In genomic region chr11:44556735-44557409, GRCh38 we compare ENCODE assay signal across 8 cellular contexts. TPM values are rescaled to one million over a fixed set of nuclear protein-coding genes. Genes with fewer than 3 reads are reported as not detected.
DNase-seq lines count a peak whose midpoint lies in the region; ATAC-seq and TF ChIP-seq lines count a peak whose summit lies in the region.

No MANE protein-coding gene starts in this region.

- BruUV-seq in OCI-LY7 (replicated peaks; lab: Mats Ljungman, UMichigan), result no TSS peak

- no peaks in the 10 kb centered on the region for H4K20me1 ChIP-seq in OCI-LY7 (ENCODE audit: insufficient read depth, low read length)
- H4K20me1 ChIP-seq in osteoblast (ENCODE audit: insufficient read depth, low read length), result no peaks in the 10 kb centered on the region

- POLR2A ChIA-PET in OCI-LY7 (lab: Charles Lee), result interaction anchor here (0.7 to 1.2 kb wide), 5 partner anchors 56 to 1374 kb away, joined by 3 to 4 read pairs (median 3); no protein-coding TSS in a partner anchor

- H3K27ac ChIP-seq in OCI-LY7 (ENCODE audit: low read depth, low read length, poor library complexity, severe bottlenecking) (peak overlapping the region; percentile 44), osteoblast (ENCODE audit: low read depth, low read length) (no peak overlapping the region)

- TF ChIP-seq CTCF in OCI-LY7 (conservative IDR thresholded peaks at IDR 0.05; ENCODE audit: low read length), result peak; percentile 85
- peak; percentile 75 for TF ChIP-seq CTCF in fibroblast of pulmonary artery (IDR thresholded peaks at IDR 0.05; ENCODE audit: low read length, missing control alignments)
- peak; percentile 81 for TF ChIP-seq CTCF in osteoblast (IDR thresholded peaks at IDR 0.05; ENCODE audit: extremely low read depth, low read depth, low read length)

- CTCF ChIA-PET in OCI-LY7 (lab: Charles Lee; ENCODE audit: unreplicated experiment), result interaction anchor here (0.6 to 1.5 kb wide), 4 partner anchors 50 to 60 kb away, joined by 5 to 9 read pairs (median 7); no protein-coding TSS in a partner anchor

- H3K36me3 ChIP-seq in OCI-LY7 (ENCODE audit: insufficient read depth, low read length), result no peaks in the 10 kb centered on the region
- H3K36me3 ChIP-seq in osteoblast (ENCODE audit: insufficient read depth, low read length), result no peaks in the 10 kb centered on the region

- H3K4me1 ChIP-seq in OCI-LY7 (ENCODE audit: insufficient read depth, low read length, poor library complexity, severe bottlenecking), result peaks cover 37% of the 10 kb centered on the region
- H3K4me1 ChIP-seq in osteoblast (ENCODE audit: insufficient read depth, low read length), result peaks cover 5% of the 10 kb centered on the region

- no peaks in the 10 kb centered on the region for H3K9me3 ChIP-seq in OCI-LY7 (ENCODE audit: low read length)
- H3K9me3 ChIP-seq in osteoblast (ENCODE audit: low read depth, low read length), result peaks cover 3% of the 10 kb centered on the region

- peak; percentile 37 for ATAC-seq in HG02759 (IDR thresholded peaks at IDR 0.05; ENCODE audit: unreplicated experiment)
- ATAC-seq in HG03196 (IDR thresholded peaks at IDR 0.05; ENCODE audit: unreplicated experiment), result no peak

- H3K4me2 ChIP-seq in OCI-LY7 (ENCODE audit: low read length), result peak overlapping the region; percentile 44; the same call in 1 of the 2 replicates
- peak overlapping the region; percentile 22 for H3K4me2 ChIP-seq in osteoblast (ENCODE audit: insufficient read depth, low read length)

- H3K9me2 ChIP-seq in OCI-LY7 (ENCODE audit: insufficient read depth, low read length), result no peaks in the 10 kb centered on the region

- H3K27me3 ChIP-seq in osteoblast (ENCODE audit: insufficient read depth, low read length), result peaks cover 4% of the 10 kb centered on the region

- intact Hi-C loops in OCI-LY7 (cut with micrococcal nuclease; ENCODE audit: unreplicated experiment), result loop anchor here (1.0 to 10.0 kb wide), 3 partner anchors 60 to 358 kb away; no protein-coding TSS in a partner anchor

- DNase-seq in GF-D8 (lab: John Stamatoyannopoulos, UW), result peak; percentile 23
- DNase-seq in OCI-LY7 (ENCODE audit: low spot score), result peak; percentile 80
- peak; percentile 38 for DNase-seq in activated T-helper 1 cell treated with Interleukin-2 at 50 U/mL for 16 hours (ENCODE audit: low read depth)
- peak; percentile 71 for DNase-seq in fibroblast of pulmonary artery (ENCODE audit: low read depth)
- no peak for DNase-seq in osteoblast (ENCODE audit: insufficient read length, low spot score, missing footprints)
- no peak for DNase-seq in HuH-7 (ENCODE audit: low spot score)

- no peak overlapping the region for H3K4me3 ChIP-seq in OCI-LY7 (ENCODE audit: low read depth, low read length, poor library complexity, severe bottlenecking)
- H3K4me3 ChIP-seq in fibroblast of pulmonary artery (replicated peaks; ENCODE audit: low read depth, low read length), result no peak overlapping the region
- H3K4me3 ChIP-seq in osteoblast (ENCODE audit: insufficient read depth, low read length), result no peak overlapping the region

- peak overlapping the region; percentile 84 for H2AFZ ChIP-seq in OCI-LY7 (ENCODE audit: low read length)
- H2AFZ ChIP-seq in osteoblast (ENCODE audit: low read length), result peak overlapping the region; percentile 40

- H3K79me2 ChIP-seq in OCI-LY7 (ENCODE audit: insufficient read depth, low read depth, low read length), result no peaks in the 10 kb centered on the region
- no peaks in the 10 kb centered on the region for H3K79me2 ChIP-seq in osteoblast (ENCODE audit: insufficient read depth, low read length)

RNA-seq across cellular contexts. Expression of gene CD82, which starts 8.6 kb away (rescaled TPM):
- total RNA-seq in OCI-LY7 (2014; rRNA removed; shearing (Covaris generic)), result 1.2 and 1.8 TPM in 2 replicates
- total RNA-seq in OCI-LY7 (2022) (3.4 and 6.4 TPM in 2 replicates), osteoblast (14.7 and 23.2 TPM in 2 replicates)

Comparison
In these comparisons a context has a peak if more than half of its experiments do, and no peak if none do; other contexts are left out.
1. DNase-seq: peak in GF-D8 (single experiment), OCI-LY7 (single experiment), activated T-helper 1 cell treated with Interleukin-2 at 50 U/mL for 16 hours (single experiment) and fibroblast of pulmonary artery (single experiment); none in osteoblast (single experiment) and HuH-7 (single experiment).
2. Peak in every context shown above with its lines, with median percentiles within 50 percentile points of each other: CTCF ChIP-seq.